17 cellular contexts compared by ENCODE assay signal in genomic region chr1:63199666-63200065, GRCh38.
"Had no signal": no experiment of that assay in that cellular context is flagged by ENCODE, and none has a peak within 500 bp of the region (broad histone marks: within the 10 kb centered on the region; RNA-seq: fewer than 3 reads in every experiment).

No MANE protein-coding gene starts in this region.

- H3K9me3 Mint-ChIP-seq: activated CD4-positive, alpha-beta T cell treated with anti-CD3 and anti-CD28 coated beads, Interleukin-2, amount 10 ng/mL, durations not matched to agents 7 days and 5 days; activated T-cell treated with anti-CD3 and anti-CD28 coated beads, Interleukin-2, amount 50 U/mL, for 24 hours; central memory CD8-positive, alpha-beta T cell; memory B cell; naive B cell had no signal

- H3K27ac Mint-ChIP-seq: activated CD4-positive, alpha-beta T cell treated with anti-CD3 and anti-CD28 coated beads, Interleukin-2, amount 10 ng/mL, durations not matched to agents 7 days and 5 days; activated CD8-positive, alpha-beta T cell treated with anti-CD3 and anti-CD28 coated beads, Interleukin-2, amount 10 ng/mL, durations not matched to agents 7 days and 5 days; activated T-cell treated with anti-CD3 and anti-CD28 coated beads, Interleukin-2, amount 50 U/mL, for 24 hours; memory B cell; naive B cell had no signal

- H3K36me3 Mint-ChIP-seq: memory B cell, naive B cell had no signal

- H3K27me3 ChIP-seq: gastrocnemius medialis, thyroid gland had no signal

- DNase-seq: activated CD4-positive, alpha-beta T cell treated with anti-CD3 and anti-CD28 coated beads, Interleukin-2, amount 10 ng/mL, durations not matched to agents 7 days and 5 days; activated CD8-positive, alpha-beta T cell treated with anti-CD3 and anti-CD28 coated beads, Interleukin-2, amount 10 ng/mL, durations not matched to agents 7 days and 5 days; activated effector memory CD4-positive, alpha-beta T cell treated with Interleukin-2 at 50 U/mL for 16 hours; activated naive CD4-positive, alpha-beta T cell treated with anti-CD3 and anti-CD28 coated beads, Interleukin-2, amount 50 U/mL, for 16 hours; activated T-cell treated with anti-CD3 and anti-CD28 coated beads, Interleukin-2, amount 50 U/mL, for 24 hours; aorta; gastrocnemius medialis; heart left ventricle; mucosa of descending colon; naive B cell; spleen; stimulated activated naive CD4-positive, alpha-beta T cell; T1000; thyroid gland had no signal

- H3K4me1 ChIP-seq: heart left ventricle, spleen, thyroid gland had no signal

- H3K27ac ChIP-seq: coronary artery, gastrocnemius medialis, heart left ventricle, spleen, thyroid gland had no signal

- H3K9me3 ChIP-seq: gastrocnemius medialis, heart left ventricle, mucosa of descending colon, spleen, thyroid gland had no signal

- H3K4me3 Mint-ChIP-seq: activated CD4-positive, alpha-beta T cell treated with anti-CD3 and anti-CD28 coated beads, Interleukin-2, amount 10 ng/mL, durations not matched to agents 7 days and 5 days; activated CD8-positive, alpha-beta T cell treated with anti-CD3 and anti-CD28 coated beads, Interleukin-2, amount 10 ng/mL, durations not matched to agents 7 days and 5 days; activated T-cell treated with anti-CD3 and anti-CD28 coated beads, Interleukin-2, amount 50 U/mL, for 24 hours; central memory CD8-positive, alpha-beta T cell; memory B cell; naive B cell had no signal

- H3K36me3 ChIP-seq: gastrocnemius medialis, heart left ventricle, spleen, thyroid gland had no signal

- H3K4me1 Mint-ChIP-seq: activated CD4-positive, alpha-beta T cell treated with anti-CD3 and anti-CD28 coated beads, Interleukin-2, amount 10 ng/mL, durations not matched to agents 7 days and 5 days; central memory CD8-positive, alpha-beta T cell; memory B cell; naive B cell had no signal

- ATAC-seq: activated CD8-positive, alpha-beta T cell treated with anti-CD3 and anti-CD28 coated beads, Interleukin-2, amount 10 ng/mL, durations not matched to agents 7 days and 5 days; gastrocnemius medialis; heart left ventricle; mucosa of descending colon had no signal

- H3K27me3 Mint-ChIP-seq: memory B cell had no signal

- H3K4me3 ChIP-seq: coronary artery, gastrocnemius medialis, heart left ventricle, mucosa of descending colon, spleen, thyroid gland had no signal
